Comparison of ENCODE assay signal across 8 cellular contexts in the genomic region with DNA sequence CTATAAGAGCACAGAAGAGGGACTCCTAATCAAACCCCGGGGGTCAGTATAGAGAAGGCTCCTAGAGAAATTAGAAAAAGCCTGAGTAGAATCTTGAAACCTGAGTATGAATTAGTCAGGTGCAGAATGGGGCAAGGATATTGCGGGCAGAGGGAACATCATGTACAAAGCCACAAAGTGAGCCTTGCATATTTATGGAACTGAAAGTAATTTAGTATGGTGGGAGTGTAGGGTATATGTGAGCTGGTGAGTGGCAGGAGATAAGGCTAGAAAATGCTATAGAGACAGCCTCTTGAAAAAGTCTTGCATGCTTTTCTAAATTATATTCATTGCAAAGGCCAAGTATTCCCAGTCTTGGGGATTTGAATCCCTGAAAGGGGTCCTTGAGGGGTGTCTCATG.
A peak's percentile ranks its signal among the peaks of the same experiment; 100 is the strongest.
DNase-seq lines count a peak whose midpoint lies in the region; ATAC-seq and TF ChIP-seq lines count a peak whose summit lies in the region.

No MANE protein-coding gene starts in this region.

- CTCF ChIA-PET in CD8-positive, alpha-beta T cell (lab: Charles Lee), result interaction anchor here (1.2 to 2.5 kb wide), 4 partner anchors 10 to 123 kb away, joined by 3 to 12 read pairs (median 6); a partner anchor contains a TSS

- peak overlapping the region; percentile 55 for H3K4me3 Mint-ChIP-seq in CD8-positive, alpha-beta T cell
- peak overlapping the region; percentile 3 for H3K4me3 Mint-ChIP-seq in activated T-helper 2 cell treated with anti-CD3 and anti-CD28 coated beads, Interferon-gamma antibody, Interleukin-2, Interleukin-4, amounts not matched to agents 10 μg/mL and 5 μg/mL and 100 μg/mL, durations not matched to agents 14 hours and 24 hours and 36 hours (ENCODE audit: low read depth)
- H3K4me3 Mint-ChIP-seq in endothelial cell (ENCODE audit: unreplicated experiment), result no peak overlapping the region

- peak overlapping the region; percentile 95 for H3K27ac Mint-ChIP-seq in CD8-positive, alpha-beta T cell
- peak overlapping the region; percentile 46 for H3K27ac Mint-ChIP-seq in activated T-helper 2 cell treated with anti-CD3 and anti-CD28 coated beads, Interferon-gamma antibody, Interleukin-2, Interleukin-4, amounts not matched to agents 10 μg/mL and 5 μg/mL and 100 μg/mL, durations not matched to agents 14 hours and 24 hours and 36 hours
- H3K27ac Mint-ChIP-seq in endothelial cell (ENCODE audit: unreplicated experiment), result no peak overlapping the region

- no peaks in the 10 kb centered on the region for H3K36me3 ChIP-seq in CD8-positive, alpha-beta T cell (ENCODE audit: insufficient read depth, low read length)

- intact Hi-C loops in CD8-positive, alpha-beta T cell (cut with DNase I, micrococcal nuclease), result loop anchor here in 1 of 2 experiments (2.0 kb wide), 1 partner anchor 14 kb away; no protein-coding TSS in a partner anchor
- intact Hi-C loops in activated T-helper 2 cell treated with anti-CD3 and anti-CD28 coated beads, Interferon-gamma antibody, Interleukin-2, Interleukin-4, amounts not matched to agents 10 μg/mL and 5 μg/mL and 100 μg/mL, durations not matched to agents 14 hours and 24 hours and 36 hours (cut with micrococcal nuclease), result loop anchor here (5.0 kb wide), 2 partner anchors 38 to 92 kb away; a partner anchor contains a TSS

- H3K36me3 Mint-ChIP-seq in CD8-positive, alpha-beta T cell, result peaks cover 5% of the 10 kb centered on the region
- peaks cover 47% of the 10 kb centered on the region for H3K36me3 Mint-ChIP-seq in activated T-helper 2 cell treated with anti-CD3 and anti-CD28 coated beads, Interferon-gamma antibody, Interleukin-2, Interleukin-4, amounts not matched to agents 10 μg/mL and 5 μg/mL and 100 μg/mL, durations not matched to agents 14 hours and 24 hours and 36 hours (ENCODE audit: low read depth)
- no peaks in the 10 kb centered on the region for H3K36me3 Mint-ChIP-seq in endothelial cell (ENCODE audit: low read depth, unreplicated experiment)

- ATAC-seq in CD8-positive, alpha-beta T cell, result peak; percentile 52
- peak; percentile 45 for ATAC-seq in GM19438 (IDR thresholded peaks at IDR 0.05; ENCODE audit: low read depth, unreplicated experiment)
- ATAC-seq in HG03432 (IDR thresholded peaks at IDR 0.05; ENCODE audit: unreplicated experiment), result peak; percentile 86

- peaks cover 94% of the 10 kb centered on the region for H3K4me1 Mint-ChIP-seq in CD8-positive, alpha-beta T cell (ENCODE audit: low read depth)
- peaks cover 88% of the 10 kb centered on the region for H3K4me1 Mint-ChIP-seq in activated T-helper 2 cell treated with anti-CD3 and anti-CD28 coated beads, Interferon-gamma antibody, Interleukin-2, Interleukin-4, amounts not matched to agents 10 μg/mL and 5 μg/mL and 100 μg/mL, durations not matched to agents 14 hours and 24 hours and 36 hours (ENCODE audit: low read depth)
- H3K4me1 Mint-ChIP-seq in endothelial cell (ENCODE audit: unreplicated experiment), result peaks cover 23% of the 10 kb centered on the region

- POLR2A ChIA-PET in CD8-positive, alpha-beta T cell (lab: Charles Lee), result interaction anchor here (0.6 to 0.9 kb wide), 2 partner anchors 94 to 210 kb away, joined by 3 to 4 read pairs; no protein-coding TSS in a partner anchor

- no peaks in the 10 kb centered on the region for H3K9me3 ChIP-seq in CD8-positive, alpha-beta T cell (ENCODE audit: low read length)

- peak in 1 of 7 experiments; percentile 36 for DNase-seq in CD8-positive, alpha-beta T cell
- DNase-seq in activated T-helper 2 cell treated with anti-CD3 and anti-CD28 coated beads, Interferon-gamma antibody, Interleukin-2, Interleukin-4, amounts not matched to agents 10 μg/mL and 5 μg/mL and 100 μg/mL, durations not matched to agents 14 hours and 24 hours and 36 hours (ENCODE audit: low spot score), result no peak
- DNase-seq in endothelial cell (ENCODE audit: low spot score) (no peak), NCI-H345 (lab: John Stamatoyannopoulos, UW) (no peak), NCI-H82 (lab: John Stamatoyannopoulos, UW) (no peak), H4 (ENCODE audit: low spot score) (no peak)

- peak overlapping the region; percentile 13 for H3K4me3 ChIP-seq in CD8-positive, alpha-beta T cell (ENCODE audit: low read depth, low read length)

- H3K9me3 Mint-ChIP-seq in CD8-positive, alpha-beta T cell, result no peaks in the 10 kb centered on the region
- H3K9me3 Mint-ChIP-seq in activated T-helper 2 cell treated with anti-CD3 and anti-CD28 coated beads, Interferon-gamma antibody, Interleukin-2, Interleukin-4, amounts not matched to agents 10 μg/mL and 5 μg/mL and 100 μg/mL, durations not matched to agents 14 hours and 24 hours and 36 hours, result peaks cover 4% of the 10 kb centered on the region
- no peaks in the 10 kb centered on the region for H3K9me3 Mint-ChIP-seq in endothelial cell (ENCODE audit: unreplicated experiment)

- peaks cover 94% of the 10 kb centered on the region for H3K4me1 ChIP-seq in CD8-positive, alpha-beta T cell (ENCODE audit: insufficient read depth, low read length)

- peak overlapping the region; percentile 68 for H3K27ac ChIP-seq in CD8-positive, alpha-beta T cell (ENCODE audit: low read depth, low read length)

- H3K27me3 Mint-ChIP-seq in CD8-positive, alpha-beta T cell (ENCODE audit: low read depth), result no peaks in the 10 kb centered on the region
- no peaks in the 10 kb centered on the region for H3K27me3 Mint-ChIP-seq in activated T-helper 2 cell treated with anti-CD3 and anti-CD28 coated beads, Interferon-gamma antibody, Interleukin-2, Interleukin-4, amounts not matched to agents 10 μg/mL and 5 μg/mL and 100 μg/mL, durations not matched to agents 14 hours and 24 hours and 36 hours (ENCODE audit: low read depth)
- peaks cover 1% of the 10 kb centered on the region for H3K27me3 Mint-ChIP-seq in endothelial cell (ENCODE audit: unreplicated experiment)

- TF ChIP-seq CTCF in CD8-positive, alpha-beta T cell (IDR thresholded peaks at IDR 0.05), result no peak
- TF ChIP-seq CTCF in endothelial cell (IDR thresholded peaks at IDR 0.05; ENCODE audit: unreplicated experiment), result no peak

- no peaks in the 10 kb centered on the region for H3K27me3 ChIP-seq in CD8-positive, alpha-beta T cell (ENCODE audit: insufficient read depth, low read length)
